Comparison of ENCODE assay signal across 1 cellular context in genomic region chr3:65953881-65954733, GRCh38.
A peak's percentile ranks its signal among the peaks of the same experiment; 100 is the strongest.
TF ChIP-seq lines count a peak whose summit lies in the region.

No MANE protein-coding gene starts in this region.

TF ChIP-seq in HepG2, 621 proteins besides CTCF, POLR2A, EP300 and RAD21 (continued from another document and continues in another):
- TF ChIP-seq, protein P1, sequence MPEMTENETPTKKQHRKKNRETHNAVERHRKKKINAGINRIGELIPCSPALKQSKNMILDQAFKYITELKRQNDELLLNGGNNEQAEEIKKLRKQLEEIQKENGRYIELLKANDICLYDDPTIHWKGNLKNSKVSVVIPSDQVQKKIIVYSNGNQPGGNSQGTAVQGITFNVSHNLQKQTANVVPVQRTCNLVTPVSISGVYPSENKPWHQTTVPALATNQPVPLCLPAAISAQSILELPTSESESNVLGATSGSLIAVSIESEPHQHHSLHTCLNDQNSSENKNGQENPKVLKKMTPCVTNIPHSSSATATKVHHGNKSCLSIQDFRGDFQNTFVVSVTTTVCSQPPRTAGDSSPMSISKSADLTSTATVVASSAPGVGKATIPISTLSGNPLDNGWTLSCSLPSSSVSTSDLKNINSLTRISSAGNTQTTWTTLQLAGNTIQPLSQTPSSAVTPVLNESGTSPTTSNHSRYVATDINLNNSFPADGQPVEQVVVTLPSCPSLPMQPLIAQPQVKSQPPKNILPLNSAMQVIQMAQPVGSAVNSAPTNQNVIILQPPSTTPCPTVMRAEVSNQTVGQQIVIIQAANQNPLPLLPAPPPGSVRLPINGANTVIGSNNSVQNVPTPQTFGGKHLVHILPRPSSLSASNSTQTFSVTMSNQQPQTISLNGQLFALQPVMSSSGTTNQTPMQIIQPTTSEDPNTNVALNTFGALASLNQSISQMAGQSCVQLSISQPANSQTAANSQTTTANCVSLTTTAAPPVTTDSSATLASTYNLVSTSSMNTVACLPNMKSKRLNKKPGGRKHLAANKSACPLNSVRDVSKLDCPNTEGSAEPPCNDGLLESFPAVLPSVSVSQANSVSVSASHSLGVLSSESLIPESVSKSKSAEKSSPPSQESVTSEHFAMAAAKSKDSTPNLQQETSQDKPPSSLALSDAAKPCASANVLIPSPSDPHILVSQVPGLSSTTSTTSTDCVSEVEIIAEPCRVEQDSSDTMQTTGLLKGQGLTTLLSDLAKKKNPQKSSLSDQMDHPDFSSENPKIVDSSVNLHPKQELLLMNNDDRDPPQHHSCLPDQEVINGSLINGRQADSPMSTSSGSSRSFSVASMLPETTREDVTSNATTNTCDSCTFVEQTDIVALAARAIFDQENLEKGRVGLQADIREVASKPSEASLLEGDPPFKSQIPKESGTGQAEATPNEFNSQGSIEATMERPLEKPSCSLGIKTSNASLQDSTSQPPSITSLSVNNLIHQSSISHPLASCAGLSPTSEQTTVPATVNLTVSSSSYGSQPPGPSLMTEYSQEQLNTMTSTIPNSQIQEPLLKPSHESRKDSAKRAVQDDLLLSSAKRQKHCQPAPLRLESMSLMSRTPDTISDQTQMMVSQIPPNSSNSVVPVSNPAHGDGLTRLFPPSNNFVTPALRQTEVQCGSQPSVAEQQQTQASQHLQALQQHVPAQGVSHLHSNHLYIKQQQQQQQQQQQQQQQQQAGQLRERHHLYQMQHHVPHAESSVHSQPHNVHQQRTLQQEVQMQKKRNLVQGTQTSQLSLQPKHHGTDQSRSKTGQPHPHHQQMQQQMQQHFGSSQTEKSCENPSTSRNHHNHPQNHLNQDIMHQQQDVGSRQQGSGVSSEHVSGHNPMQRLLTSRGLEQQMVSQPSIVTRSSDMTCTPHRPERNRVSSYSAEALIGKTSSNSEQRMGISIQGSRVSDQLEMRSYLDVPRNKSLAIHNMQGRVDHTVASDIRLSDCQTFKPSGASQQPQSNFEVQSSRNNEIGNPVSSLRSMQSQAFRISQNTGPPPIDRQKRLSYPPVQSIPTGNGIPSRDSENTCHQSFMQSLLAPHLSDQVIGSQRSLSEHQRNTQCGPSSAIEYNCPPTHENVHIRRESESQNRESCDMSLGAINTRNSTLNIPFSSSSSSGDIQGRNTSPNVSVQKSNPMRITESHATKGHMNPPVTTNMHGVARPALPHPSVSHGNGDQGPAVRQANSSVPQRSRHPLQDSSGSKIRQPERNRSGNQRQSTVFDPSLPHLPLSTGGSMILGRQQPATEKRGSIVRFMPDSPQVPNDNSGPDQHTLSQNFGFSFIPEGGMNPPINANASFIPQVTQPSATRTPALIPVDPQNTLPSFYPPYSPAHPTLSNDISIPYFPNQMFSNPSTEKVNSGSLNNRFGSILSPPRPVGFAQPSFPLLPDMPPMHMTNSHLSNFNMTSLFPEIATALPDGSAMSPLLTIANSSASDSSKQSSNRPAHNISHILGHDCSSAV (CRISPR knock-in tag; IDR thresholded peaks at IDR 0.05; ENCODE audit: borderline replicate concordance) = no peak
- TF ChIP-seq FOXJ3 (CRISPR knock-in tag; IDR thresholded peaks at IDR 0.05; ENCODE audit: borderline replicate concordance) = no peak; the same call in 1 of the 2 replicates
- peak; percentile 85 for TF ChIP-seq SALL1 (CRISPR knock-in tag; IDR thresholded peaks at IDR 0.05)
- no peak; the same call in 1 of the 2 replicates for TF ChIP-seq SNAI1 (CRISPR knock-in tag; IDR thresholded peaks at IDR 0.05; ENCODE audit: borderline replicate concordance)
- TF ChIP-seq CBX5 (CRISPR knock-in tag; IDR thresholded peaks at IDR 0.05; ENCODE audit: borderline replicate concordance) = peak; percentile 64; the same call in 1 of the 2 replicates
- TF ChIP-seq, protein P2, sequence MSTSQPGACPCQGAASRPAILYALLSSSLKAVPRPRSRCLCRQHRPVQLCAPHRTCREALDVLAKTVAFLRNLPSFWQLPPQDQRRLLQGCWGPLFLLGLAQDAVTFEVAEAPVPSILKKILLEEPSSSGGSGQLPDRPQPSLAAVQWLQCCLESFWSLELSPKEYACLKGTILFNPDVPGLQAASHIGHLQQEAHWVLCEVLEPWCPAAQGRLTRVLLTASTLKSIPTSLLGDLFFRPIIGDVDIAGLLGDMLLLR (CRISPR knock-in tag; IDR thresholded peaks at IDR 0.05) = no peak
- TF ChIP-seq FOXO4 (CRISPR knock-in tag; conservative IDR thresholded peaks at IDR 0.05) = no peak
- no peak; the same call in 1 of the 2 replicates for TF ChIP-seq STAG1 (CRISPR knock-in tag; IDR thresholded peaks at IDR 0.05)
- TF ChIP-seq, protein P3, sequence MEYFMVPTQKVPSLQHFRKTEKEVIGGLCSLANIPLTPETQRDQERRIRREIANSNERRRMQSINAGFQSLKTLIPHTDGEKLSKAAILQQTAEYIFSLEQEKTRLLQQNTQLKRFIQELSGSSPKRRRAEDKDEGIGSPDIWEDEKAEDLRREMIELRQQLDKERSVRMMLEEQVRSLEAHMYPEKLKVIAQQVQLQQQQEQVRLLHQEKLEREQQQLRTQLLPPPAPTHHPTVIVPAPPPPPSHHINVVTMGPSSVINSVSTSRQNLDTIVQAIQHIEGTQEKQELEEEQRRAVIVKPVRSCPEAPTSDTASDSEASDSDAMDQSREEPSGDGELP (IDR thresholded peaks at IDR 0.05; ENCODE audit: borderline replicate concordance, low read depth) = no peak
- TF ChIP-seq ZBTB39 (CRISPR knock-in tag; IDR thresholded peaks at IDR 0.05) = no peak
- no peak for TF ChIP-seq ZNF607 (CRISPR knock-in tag; IDR thresholded peaks at IDR 0.05; ENCODE audit: borderline replicate concordance)
- TF ChIP-seq, protein P4, sequence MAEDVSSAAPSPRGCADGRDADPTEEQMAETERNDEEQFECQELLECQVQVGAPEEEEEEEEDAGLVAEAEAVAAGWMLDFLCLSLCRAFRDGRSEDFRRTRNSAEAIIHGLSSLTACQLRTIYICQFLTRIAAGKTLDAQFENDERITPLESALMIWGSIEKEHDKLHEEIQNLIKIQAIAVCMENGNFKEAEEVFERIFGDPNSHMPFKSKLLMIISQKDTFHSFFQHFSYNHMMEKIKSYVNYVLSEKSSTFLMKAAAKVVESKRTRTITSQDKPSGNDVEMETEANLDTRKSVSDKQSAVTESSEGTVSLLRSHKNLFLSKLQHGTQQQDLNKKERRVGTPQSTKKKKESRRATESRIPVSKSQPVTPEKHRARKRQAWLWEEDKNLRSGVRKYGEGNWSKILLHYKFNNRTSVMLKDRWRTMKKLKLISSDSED (CRISPR knock-in tag; IDR thresholded peaks at IDR 0.05) = no peak
- no peak for TF ChIP-seq ZNF24 (IDR thresholded peaks at IDR 0.05)
- TF ChIP-seq GABPB1 (CRISPR knock-in tag; IDR thresholded peaks at IDR 0.05) = peak; percentile 74
- peak; percentile 38; the same call in 1 of the 2 replicates for TF ChIP-seq FOXO1 (CRISPR knock-in tag; IDR thresholded peaks at IDR 0.05)
- TF ChIP-seq, protein P5, sequence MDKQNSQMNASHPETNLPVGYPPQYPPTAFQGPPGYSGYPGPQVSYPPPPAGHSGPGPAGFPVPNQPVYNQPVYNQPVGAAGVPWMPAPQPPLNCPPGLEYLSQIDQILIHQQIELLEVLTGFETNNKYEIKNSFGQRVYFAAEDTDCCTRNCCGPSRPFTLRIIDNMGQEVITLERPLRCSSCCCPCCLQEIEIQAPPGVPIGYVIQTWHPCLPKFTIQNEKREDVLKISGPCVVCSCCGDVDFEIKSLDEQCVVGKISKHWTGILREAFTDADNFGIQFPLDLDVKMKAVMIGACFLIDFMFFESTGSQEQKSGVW (CRISPR knock-in tag; IDR thresholded peaks at IDR 0.05; ENCODE audit: borderline replicate concordance) = no peak
- no peak for TF ChIP-seq CBX1 (IDR thresholded peaks at IDR 0.05; ENCODE audit: low read depth)
- TF ChIP-seq, protein P6, sequence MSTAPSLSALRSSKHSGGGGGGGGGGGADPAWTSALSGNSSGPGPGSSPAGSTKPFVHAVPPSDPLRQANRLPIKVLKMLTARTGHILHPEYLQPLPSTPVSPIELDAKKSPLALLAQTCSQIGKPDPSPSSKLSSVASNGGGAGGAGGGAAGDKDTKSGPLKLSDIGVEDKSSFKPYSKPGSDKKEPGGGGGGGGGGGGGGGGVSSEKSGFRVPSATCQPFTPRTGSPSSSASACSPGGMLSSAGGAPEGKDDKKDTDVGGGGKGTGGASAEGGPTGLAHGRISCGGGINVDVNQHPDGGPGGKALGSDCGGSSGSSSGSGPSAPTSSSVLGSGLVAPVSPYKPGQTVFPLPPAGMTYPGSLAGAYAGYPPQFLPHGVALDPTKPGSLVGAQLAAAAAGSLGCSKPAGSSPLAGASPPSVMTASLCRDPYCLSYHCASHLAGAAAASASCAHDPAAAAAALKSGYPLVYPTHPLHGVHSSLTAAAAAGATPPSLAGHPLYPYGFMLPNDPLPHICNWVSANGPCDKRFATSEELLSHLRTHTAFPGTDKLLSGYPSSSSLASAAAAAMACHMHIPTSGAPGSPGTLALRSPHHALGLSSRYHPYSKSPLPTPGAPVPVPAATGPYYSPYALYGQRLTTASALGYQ (CRISPR knock-in tag; IDR thresholded peaks at IDR 0.05) = no peak
- TF ChIP-seq ISL2 (CRISPR knock-in tag; IDR thresholded peaks at IDR 0.05) = no peak
- no peak for TF ChIP-seq ZNF781 (CRISPR knock-in tag; IDR thresholded peaks at IDR 0.05; ENCODE audit: borderline replicate concordance, not compliant biosample characterization)
- TF ChIP-seq, protein P7, sequence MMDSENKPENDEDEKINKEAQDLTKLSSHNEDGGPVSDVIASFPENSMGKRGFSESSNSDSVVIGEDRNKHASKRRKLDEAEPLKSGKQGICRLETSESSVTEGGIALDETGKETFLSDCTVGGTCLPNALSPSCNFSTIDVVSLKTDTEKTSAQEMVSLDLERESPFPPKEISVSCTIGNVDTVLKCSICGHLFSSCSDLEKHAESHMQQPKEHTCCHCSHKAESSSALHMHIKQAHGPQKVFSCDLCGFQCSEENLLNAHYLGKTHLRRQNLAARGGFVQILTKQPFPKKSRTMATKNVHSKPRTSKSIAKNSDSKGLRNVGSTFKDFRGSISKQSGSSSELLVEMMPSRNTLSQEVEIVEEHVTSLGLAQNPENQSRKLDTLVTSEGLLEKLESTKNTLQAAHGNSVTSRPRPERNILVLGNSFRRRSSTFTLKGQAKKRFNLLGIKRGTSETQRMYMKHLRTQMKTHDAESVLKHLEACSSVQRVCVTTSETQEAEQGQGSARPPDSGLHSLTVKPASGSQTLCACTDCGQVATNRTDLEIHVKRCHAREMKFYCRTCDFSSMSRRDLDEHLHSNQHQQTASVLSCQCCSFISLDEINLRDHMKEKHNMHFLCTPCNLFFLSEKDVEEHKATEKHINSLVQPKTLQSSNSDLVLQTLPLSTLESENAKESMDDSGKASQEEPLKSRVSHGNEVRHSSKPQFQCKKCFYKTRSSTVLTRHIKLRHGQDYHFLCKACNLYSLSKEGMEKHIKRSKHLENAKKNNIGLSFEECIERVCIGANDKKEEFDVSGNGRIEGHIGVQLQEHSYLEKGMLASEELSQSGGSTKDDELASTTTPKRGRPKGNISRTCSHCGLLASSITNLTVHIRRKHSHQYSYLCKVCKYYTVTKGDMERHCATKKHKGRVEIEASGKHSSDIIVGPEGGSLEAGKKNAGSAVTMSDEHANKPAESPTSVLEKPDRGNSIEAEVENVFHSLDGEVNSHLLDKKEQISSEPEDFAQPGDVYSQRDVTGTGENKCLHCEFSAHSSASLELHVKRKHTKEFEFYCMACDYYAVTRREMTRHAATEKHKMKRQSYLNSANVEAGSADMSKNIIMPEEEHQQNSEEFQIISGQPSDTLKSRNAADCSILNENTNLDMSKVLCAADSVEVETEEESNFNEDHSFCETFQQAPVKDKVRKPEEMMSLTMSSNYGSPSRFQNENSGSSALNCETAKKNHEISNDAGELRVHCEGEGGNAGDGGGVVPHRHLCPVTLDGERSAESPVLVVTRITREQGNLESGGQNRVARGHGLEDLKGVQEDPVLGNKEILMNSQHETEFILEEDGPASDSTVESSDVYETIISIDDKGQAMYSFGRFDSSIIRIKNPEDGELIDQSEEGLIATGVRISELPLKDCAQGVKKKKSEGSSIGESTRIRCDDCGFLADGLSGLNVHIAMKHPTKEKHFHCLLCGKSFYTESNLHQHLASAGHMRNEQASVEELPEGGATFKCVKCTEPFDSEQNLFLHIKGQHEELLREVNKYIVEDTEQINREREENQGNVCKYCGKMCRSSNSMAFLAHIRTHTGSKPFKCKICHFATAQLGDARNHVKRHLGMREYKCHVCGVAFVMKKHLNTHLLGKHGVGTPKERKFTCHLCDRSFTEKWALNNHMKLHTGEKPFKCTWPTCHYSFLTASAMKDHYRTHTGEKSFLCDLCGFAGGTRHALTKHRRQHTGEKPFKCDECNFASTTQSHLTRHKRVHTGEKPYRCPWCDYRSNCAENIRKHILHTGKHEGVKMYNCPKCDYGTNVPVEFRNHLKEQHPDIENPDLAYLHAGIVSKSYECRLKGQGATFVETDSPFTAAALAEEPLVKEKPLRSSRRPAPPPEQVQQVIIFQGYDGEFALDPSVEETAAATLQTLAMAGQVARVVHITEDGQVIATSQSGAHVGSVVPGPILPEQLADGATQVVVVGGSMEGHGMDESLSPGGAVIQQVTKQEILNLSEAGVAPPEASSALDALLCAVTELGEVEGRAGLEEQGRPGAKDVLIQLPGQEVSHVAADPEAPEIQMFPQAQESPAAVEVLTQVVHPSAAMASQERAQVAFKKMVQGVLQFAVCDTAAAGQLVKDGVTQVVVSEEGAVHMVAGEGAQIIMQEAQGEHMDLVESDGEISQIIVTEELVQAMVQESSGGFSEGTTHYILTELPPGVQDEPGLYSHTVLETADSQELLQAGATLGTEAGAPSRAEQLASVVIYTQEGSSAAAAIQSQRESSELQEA (CRISPR knock-in tag; IDR thresholded peaks at IDR 0.05; ENCODE audit: not compliant biosample characterization) = no peak
- TF ChIP-seq ZNF530 (CRISPR knock-in tag; IDR thresholded peaks at IDR 0.05; ENCODE audit: low read depth) = no peak
